Comparison of ENCODE assay signal across 8 cellular contexts in the genomic region with DNA sequence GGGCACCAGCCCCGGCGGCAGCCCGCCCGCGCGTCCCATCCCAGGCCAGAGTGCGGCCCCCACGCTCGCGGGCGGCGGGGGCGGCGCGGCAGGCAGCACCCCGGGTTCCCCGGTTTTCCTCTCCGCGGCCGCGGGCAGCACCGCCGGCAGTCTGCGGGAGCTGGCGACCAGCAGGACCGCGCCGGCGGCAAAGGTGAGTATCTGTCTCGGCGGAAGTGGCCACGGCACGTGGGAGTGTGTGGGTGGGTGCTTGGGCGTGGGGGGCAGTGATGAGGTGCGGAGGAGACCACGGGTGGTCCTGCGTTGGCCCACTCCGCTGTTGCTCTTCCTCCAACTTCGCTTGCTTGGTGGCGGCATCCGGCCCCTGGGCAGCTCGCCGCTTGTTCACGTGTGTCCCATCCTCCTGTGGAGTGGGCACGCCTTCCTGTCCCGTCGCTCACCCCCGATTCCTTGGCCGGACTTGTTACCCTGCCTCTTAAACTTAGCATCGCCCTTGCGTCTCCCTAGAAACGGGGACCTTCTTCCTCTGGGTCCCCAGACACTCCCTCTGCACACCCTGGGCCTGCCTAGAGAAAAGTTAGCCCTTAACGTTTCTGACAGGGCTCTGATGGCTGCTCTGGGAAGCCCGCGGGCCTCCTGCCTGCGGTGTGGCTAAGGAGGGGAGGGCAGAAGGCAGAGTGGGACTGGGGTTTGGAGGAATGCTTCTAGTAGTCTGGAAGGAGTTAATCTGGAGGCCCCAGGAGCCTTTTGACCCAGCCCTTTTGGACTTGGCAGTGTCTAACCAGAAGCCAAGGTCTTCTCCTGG. TPM values are rescaled to one million over a fixed set of nuclear protein-coding genes. Genes with fewer than 3 reads are reported as not detected.
DNase-seq lines count a peak whose midpoint lies in the region; ATAC-seq and TF ChIP-seq lines count a peak whose summit lies in the region.

No MANE protein-coding gene starts in this region.

- H3K27ac ChIP-seq in transverse colon, result peak overlapping the region; percentile 75 to 86 (median 78)

- ATAC-seq in Right ventricle myocardium superior (ENCODE audit: poor library complexity) (no peak), GM21737 (IDR thresholded peaks at IDR 0.05; ENCODE audit: unreplicated experiment) (no peak)

- in situ Hi-C loops in transverse colon (cut with MboI; ENCODE audit: low pct_ligation_motif_present in 1 of 4, low pct_unique_long_range_greater_than_20kb in 1 of 4, low sequenced_read_pairs in 3 of 4), result loop anchor here in 3 of 4 donors (10.0 kb wide), 1 partner anchor 375 kb away; no protein-coding TSS in a partner anchor

- peak overlapping the region; percentile 83 to 98 (median 94) for H3K27ac Mint-ChIP-seq in brain

- H3K36me3 Mint-ChIP-seq in brain, result peaks cover 3% of the 10 kb centered on the region

- H3K9me3 Mint-ChIP-seq in brain, result peaks cover 0 to 7% (median 4%) of the 10 kb centered on the region in 5 experiments

- peaks cover 55% of the 10 kb centered on the region for H3K4me1 Mint-ChIP-seq in brain

- H3K4me3 ChIP-seq in transverse colon, result peak overlapping the region in 3 of 4 donors; percentile 54 to 66 (median 62)

- DNase-seq in cardiac septum (ENCODE audit: low spot score) (peak; percentile 79), Right ventricle myocardium superior (no peak), medulla oblongata (ENCODE audit: extremely low spot score) (peak; percentile 27), transverse colon (peak; percentile 11), NCI-H446 treated with DMSO at 0.1 percent for 48 hours (lab: John Stamatoyannopoulos, UW) (no peak), HK-2 (ENCODE audit: unreplicated experiment) (no peak)

- no peak for TF ChIP-seq EP300 in transverse colon (IDR thresholded peaks at IDR 0.05; ENCODE audit: low read depth)

- H3K9me3 ChIP-seq in transverse colon, result no peaks in the 10 kb centered on the region

- H3K27me3 Mint-ChIP-seq in brain, result peaks cover 17% of the 10 kb centered on the region

- TF ChIP-seq CTCF in brain (conservative IDR thresholded peaks at IDR 0.05), result no peak
- TF ChIP-seq CTCF in transverse colon (IDR thresholded peaks at IDR 0.05), result no peak

- H3K27me3 ChIP-seq in transverse colon, result peaks cover 26% of the 10 kb centered on the region

- WGBS in transverse colon (ENCODE audit: low coverage in 1 of 2), 2 donors, result 43% methylated on average over 35 of the region's 56 CpGs; no CpG with 5 or more reads in 1 of the 2 donors

- intact Hi-C loops in cardiac septum (cut with DNase I), result loop anchor here (1.0 to 5.0 kb wide), 7 partner anchors 42 to 365 kb away; no protein-coding TSS in a partner anchor
- intact Hi-C loops in Right ventricle myocardium superior (cut with DNase I), result loop anchor here (2.0 to 10.0 kb wide), 2 partner anchors 75 to 381 kb away; no protein-coding TSS in a partner anchor
- intact Hi-C loops in transverse colon (cut with DNase I; ENCODE audit: low total_unique reads), result no loop called here

- no peak for TF ChIP-seq POLR2A in transverse colon (IDR thresholded peaks at IDR 0.05)

- peaks cover 0 to 19% (median 9%) of the 10 kb centered on the region in 4 donors for H3K4me1 ChIP-seq in transverse colon

- H3K4me3 Mint-ChIP-seq in brain, result peak overlapping the region; percentile 91 to 99 (median 94)

- H3K36me3 ChIP-seq in transverse colon, result no peaks in the 10 kb centered on the region

RNA-seq across cellular contexts. Expression of gene SH3RF3, which starts 1.1 kb away (rescaled TPM):
- 11.2 TPM for total RNA-seq in cardiac septum
- total RNA-seq in Right ventricle myocardium superior, result 6.6 TPM
- polyA plus RNA-seq in brain (ENCODE audit: insufficient read depth, low read depth, low replicate concordance), result 2.3 TPM
- total RNA-seq in transverse colon, result 1 to 10 TPM; 1.9 to 8.8 (median 2.9) TPM

Comparison
In these comparisons a context has a peak if more than half of its experiments do, and no peak if none do; other contexts are left out.
1. DNase-seq: peak in cardiac septum (single experiment), medulla oblongata (single experiment) and transverse colon (single experiment); none in Right ventricle myocardium superior (single experiment), NCI-H446 treated with DMSO at 0.1 percent for 48 hours (single experiment) and HK-2 (single experiment).